In genomic region chr15:64441852-64442251, GRCh38 we compare ENCODE assay signal across 20 cellular contexts. TPM values are rescaled to one million over a fixed set of nuclear protein-coding genes. Genes with fewer than 3 reads are reported as not detected.
A peak's percentile ranks its signal among the peaks of the same experiment; 100 is the strongest.
DNase-seq lines count a peak whose midpoint lies in the region; ATAC-seq and TF ChIP-seq lines count a peak whose summit lies in the region.
"Had no signal": no experiment of that assay in that cellular context is flagged by ENCODE, and none has a peak within 500 bp of the region (broad histone marks: within the 10 kb centered on the region; RNA-seq: fewer than 3 reads in every experiment).

No MANE protein-coding gene starts in this region.

- no peaks in the 10 kb centered on the region for H3K9me3 Mint-ChIP-seq in activated CD4-positive, alpha-beta memory T cell treated with anti-CD3 and anti-CD28 coated beads, Interleukin-2, amount 10 ng/mL, durations not matched to agents 7 days and 5 days
- no peaks in the 10 kb centered on the region for H3K9me3 Mint-ChIP-seq in activated CD4-positive, alpha-beta memory T cell treated with anti-CD3 and anti-CD28 coated beads for 36 hours
- no peaks in the 10 kb centered on the region for H3K9me3 Mint-ChIP-seq in T-cell
- no peaks in the 10 kb centered on the region for H3K9me3 Mint-ChIP-seq in activated naive CD8-positive, alpha-beta T cell (ENCODE audit: low read depth)
- no peaks in the 10 kb centered on the region for H3K9me3 Mint-ChIP-seq in GM23338
- H3K9me3 Mint-ChIP-seq: H9 had no signal

- H3F3A ChIP-seq in GM23338 (replicated peaks; ENCODE audit: low read depth) = no peaks in the 10 kb centered on the region

- H3K4me1 Mint-ChIP-seq in activated CD4-positive, alpha-beta memory T cell treated with anti-CD3 and anti-CD28 coated beads, Interleukin-2, amount 10 ng/mL, durations not matched to agents 7 days and 5 days = peaks cover 48% of the 10 kb centered on the region
- peaks cover 57% of the 10 kb centered on the region for H3K4me1 Mint-ChIP-seq in activated CD4-positive, alpha-beta memory T cell treated with anti-CD3 and anti-CD28 coated beads for 36 hours (ENCODE audit: low read depth)
- H3K4me1 Mint-ChIP-seq in T-cell (peaks cover 47 to 64% (median 60%) of the 10 kb centered on the region in 3 donors), GM23338 (no peaks in the 10 kb centered on the region)
- peaks cover 67% of the 10 kb centered on the region for H3K4me1 Mint-ChIP-seq in activated naive CD8-positive, alpha-beta T cell (ENCODE audit: low read depth)
- H3K4me1 Mint-ChIP-seq: H9 had no signal

- H3K27ac Mint-ChIP-seq in activated CD4-positive, alpha-beta memory T cell treated with anti-CD3 and anti-CD28 coated beads, Interleukin-2, amount 10 ng/mL, durations not matched to agents 7 days and 5 days = peak overlapping the region; percentile 5
- no peak overlapping the region for H3K27ac Mint-ChIP-seq in activated CD4-positive, alpha-beta memory T cell treated with anti-CD3 and anti-CD28 coated beads for 36 hours
- H3K27ac Mint-ChIP-seq in T-cell (peak overlapping the region; percentile 38 to 44), GM23338 (no peak overlapping the region)
- H3K27ac Mint-ChIP-seq in activated naive CD8-positive, alpha-beta T cell = peak overlapping the region; percentile 97

- H2AFZ ChIP-seq in osteoblast (ENCODE audit: low read length) = no peak overlapping the region
- H2AFZ ChIP-seq in GM23338 = no peak overlapping the region

- no peak overlapping the region for H3K4me3 ChIP-seq in osteoblast (ENCODE audit: insufficient read depth, low read length)
- H3K4me3 ChIP-seq in GM23338 = no peak overlapping the region
- H3K4me3 ChIP-seq: A549 had no signal

- H3K4me3 Mint-ChIP-seq in activated CD4-positive, alpha-beta memory T cell treated with anti-CD3 and anti-CD28 coated beads, Interleukin-2, amount 10 ng/mL, durations not matched to agents 7 days and 5 days = no peak overlapping the region
- H3K4me3 Mint-ChIP-seq in activated CD4-positive, alpha-beta memory T cell treated with anti-CD3 and anti-CD28 coated beads for 36 hours = no peak overlapping the region
- H3K4me3 Mint-ChIP-seq in T-cell (no peak overlapping the region), GM23338 (no peak overlapping the region)
- H3K4me3 Mint-ChIP-seq in activated naive CD8-positive, alpha-beta T cell = peak overlapping the region; percentile 15
- H3K4me3 Mint-ChIP-seq: H9 had no signal

- H3K4me2 ChIP-seq in osteoblast (ENCODE audit: insufficient read depth, low read length) = no peak overlapping the region
- no peak overlapping the region for H3K4me2 ChIP-seq in GM23338
- H3K4me2 ChIP-seq: A549 had no signal

- H3K27ac ChIP-seq in osteoblast (ENCODE audit: low read depth, low read length) (no peak overlapping the region), GM23338 (ENCODE audit: low read depth) (no peak overlapping the region)
- H3K27ac ChIP-seq: KMS-11 had no signal

- DNase-seq in activated CD4-positive, alpha-beta memory T cell treated with anti-CD3 and anti-CD28 coated beads, Interleukin-2, amount 10 ng/mL, durations not matched to agents 7 days and 5 days = no peak
- no peak for DNase-seq in activated CD4-positive, alpha-beta memory T cell treated with anti-CD3 and anti-CD28 coated beads for 36 hours
- no peak for DNase-seq in T-cell
- DNase-seq in osteoblast (ENCODE audit: insufficient read length, low spot score, missing footprints) = peak; percentile 55
- no peak for DNase-seq in GM23338 (ENCODE audit: low spot score)
- no peak for DNase-seq in cortex of kidney (lab: John Stamatoyannopoulos, UW)
- DNase-seq: C1 segment of cervical spinal cord, COR-L47, DMS153, H9, NCI-H1048, NCI-H1436 treated with DMSO at 0.1 percent for 48 hours, NCI-H2029 treated with DMSO at 0.1 percent for 48 hours, NCI-H2171 treated with DMSO at 0.1 percent for 48 hours, NCI-H774, PC-3 had no signal

- intact Hi-C loops in activated CD4-positive, alpha-beta memory T cell treated with anti-CD3 and anti-CD28 coated beads for 36 hours (cut with micrococcal nuclease) = no loop called here

- TF ChIP-seq CTCF in osteoblast (IDR thresholded peaks at IDR 0.05; ENCODE audit: extremely low read depth, low read depth, low read length) (no peak), GM23338 (conservative IDR thresholded peaks at IDR 0.05; ENCODE audit: low read depth in 2 of 2) (no peak)

- peaks cover 3% of the 10 kb centered on the region for H3K36me3 ChIP-seq in osteoblast (ENCODE audit: insufficient read depth, low read length)
- H3K36me3 ChIP-seq in GM23338 (ENCODE audit: insufficient read depth) = no peaks in the 10 kb centered on the region

- H4K20me1 ChIP-seq in osteoblast (ENCODE audit: insufficient read depth, low read length) (no peaks in the 10 kb centered on the region), GM23338 (replicated peaks; ENCODE audit: insufficient read depth) (peaks cover 3% of the 10 kb centered on the region; the same call in 1 of the 2 replicates)

- CTCF ChIA-PET in activated CD4-positive, alpha-beta memory T cell treated with anti-CD3 and anti-CD28 coated beads, Interleukin-2, amount 10 ng/mL, durations not matched to agents 7 days and 5 days (lab: Charles Lee) = no interaction called here
- CTCF ChIA-PET in activated CD4-positive, alpha-beta memory T cell treated with anti-CD3 and anti-CD28 coated beads for 36 hours (lab: Charles Lee) = no interaction called here
- CTCF ChIA-PET in T-cell (lab: Charles Lee) = no interaction called here

- H3K9me3 ChIP-seq in osteoblast (ENCODE audit: low read depth, low read length) = no peaks in the 10 kb centered on the region
- H3K9me3 ChIP-seq: A549 had no signal

- H3K79me2 ChIP-seq in osteoblast (ENCODE audit: insufficient read depth, low read length) (no peaks in the 10 kb centered on the region), GM23338 (replicated peaks; ENCODE audit: insufficient read depth) (no peaks in the 10 kb centered on the region)

- H3K27me3 Mint-ChIP-seq in activated CD4-positive, alpha-beta memory T cell treated with anti-CD3 and anti-CD28 coated beads, Interleukin-2, amount 10 ng/mL, durations not matched to agents 7 days and 5 days = no peaks in the 10 kb centered on the region
- H3K27me3 Mint-ChIP-seq in activated CD4-positive, alpha-beta memory T cell treated with anti-CD3 and anti-CD28 coated beads for 36 hours = no peaks in the 10 kb centered on the region
- H3K27me3 Mint-ChIP-seq in T-cell (no peaks in the 10 kb centered on the region), GM23338 (ENCODE audit: insufficient read depth, low read depth, poor library complexity) (no peaks in the 10 kb centered on the region)
- H3K27me3 Mint-ChIP-seq in activated naive CD8-positive, alpha-beta T cell = no peaks in the 10 kb centered on the region

- no peaks in the 10 kb centered on the region for H3K9me2 ChIP-seq in GM23338 (ENCODE audit: insufficient read depth)

- H3K4me1 ChIP-seq in osteoblast (ENCODE audit: insufficient read depth, low read length) (peaks cover 23% of the 10 kb centered on the region), GM23338 (ENCODE audit: insufficient read depth) (no peaks in the 10 kb centered on the region)

- peaks cover 31% of the 10 kb centered on the region for H3K36me3 Mint-ChIP-seq in activated CD4-positive, alpha-beta memory T cell treated with anti-CD3 and anti-CD28 coated beads, Interleukin-2, amount 10 ng/mL, durations not matched to agents 7 days and 5 days (ENCODE audit: low read depth)
- peaks cover 7% of the 10 kb centered on the region for H3K36me3 Mint-ChIP-seq in activated CD4-positive, alpha-beta memory T cell treated with anti-CD3 and anti-CD28 coated beads for 36 hours
- H3K36me3 Mint-ChIP-seq in T-cell (peaks cover 16% of the 10 kb centered on the region), GM23338 (ENCODE audit: low read depth) (peaks cover under 1% of the 10 kb centered on the region; the same call in 1 of the 3 replicates)
- peaks cover 10% of the 10 kb centered on the region for H3K36me3 Mint-ChIP-seq in activated naive CD8-positive, alpha-beta T cell

- POLR2A ChIA-PET in activated CD4-positive, alpha-beta memory T cell treated with anti-CD3 and anti-CD28 coated beads, Interleukin-2, amount 10 ng/mL, durations not matched to agents 7 days and 5 days (lab: Charles Lee) = no interaction called here
- POLR2A ChIA-PET in activated CD4-positive, alpha-beta memory T cell treated with anti-CD3 and anti-CD28 coated beads for 36 hours (lab: Charles Lee) = no interaction called here
- POLR2A ChIA-PET in T-cell (lab: Charles Lee) = no interaction called here

- H3K27me3 ChIP-seq in osteoblast (ENCODE audit: insufficient read depth, low read length) (no peaks in the 10 kb centered on the region), GM23338 (ENCODE audit: insufficient read depth) (no peaks in the 10 kb centered on the region)

- ATAC-seq in T-cell (replicated peaks in 1 of 4) = no peak
- ATAC-seq in GM23338 = no peak
- no peak for ATAC-seq in GM21526 (IDR thresholded peaks at IDR 0.05; ENCODE audit: low FRiP score, unreplicated experiment)
- ATAC-seq: A549, PC-3 had no signal

TF ChIP-seq in GM23338, 12 proteins besides CTCF, POLR2A, EP300 and RAD21 (continues in another document):
- TF ChIP-seq EZH2phosphoT487 (IDR thresholded peaks at IDR 0.05; ENCODE audit: unreplicated experiment) (no peak), ZNF114 (CRISPR knock-in tag; IDR thresholded peaks at IDR 0.05) (no peak), ZNF331 (CRISPR knock-in tag; IDR thresholded peaks at IDR 0.05; ENCODE audit: low read depth) (no peak)

RNA-seq across cellular contexts. Expression of gene ZNF609, which starts 18.5 kb away (rescaled TPM):
- total RNA-seq in activated CD4-positive, alpha-beta memory T cell treated with anti-CD3 and anti-CD28 coated beads, Interleukin-2, amount 10 ng/mL, durations not matched to agents 7 days and 5 days = 10 to 100 TPM; 30.0 to 34.1 TPM
- 10 to 100 TPM; 38.5 to 38.7 TPM for total RNA-seq in activated CD4-positive, alpha-beta memory T cell treated with anti-CD3 and anti-CD28 coated beads for 36 hours
- 10 to 100 TPM; 52.7 to 81.8 (median 59.3) TPM for total RNA-seq in T-cell
- 20.6 and 20.9 TPM in 2 replicates for total RNA-seq in osteoblast
- 34.2 and 40.2 TPM in 2 replicates for total RNA-seq in GM23338 (2014; rRNA removed; shearing (Covaris generic))
- polyA plus RNA-seq in GM23338 (2016; fragmentation: Nextera tagmentation; extraction: Ambion mirVana) = 26.4 and 29.6 TPM in 2 replicates

RNA-seq across cellular contexts. Expression of gene TRIP4, which starts 54.2 kb away (rescaled TPM):
- total RNA-seq in activated CD4-positive, alpha-beta memory T cell treated with anti-CD3 and anti-CD28 coated beads, Interleukin-2, amount 10 ng/mL, durations not matched to agents 7 days and 5 days = 10 to 100 TPM; 28.9 to 30.3 TPM
- 10 to 100 TPM; 21.7 to 22.2 TPM for total RNA-seq in activated CD4-positive, alpha-beta memory T cell treated with anti-CD3 and anti-CD28 coated beads for 36 hours
- total RNA-seq in T-cell = 10 to 100 TPM; 17.3 to 24.5 (median 21.7) TPM
- 10.9 and 14.1 TPM in 2 replicates for total RNA-seq in osteoblast
- total RNA-seq in GM23338 (2014; rRNA removed; shearing (Covaris generic)) = 9.8 and 10.3 TPM in 2 replicates
- 16.0 and 16.6 TPM in 2 replicates for polyA plus RNA-seq in GM23338 (2016; fragmentation: Nextera tagmentation; extraction: Ambion mirVana)

Comparison
In these comparisons a context has a peak if more than half of its experiments do, and no peak if none do; other contexts are left out.
1. H3K27ac Mint-ChIP-seq: peak in activated CD4-positive, alpha-beta memory T cell treated with anti-CD3 and anti-CD28 coated beads, Interleukin-2, amount 10 ng/mL, durations not matched to agents 7 days and 5 days (single experiment), T-cell (2 of 2) and activated naive CD8-positive, alpha-beta T cell (single experiment); none in activated CD4-positive, alpha-beta memory T cell treated with anti-CD3 and anti-CD28 coated beads for 36 hours (single experiment) and GM23338 (single experiment).